ENCODE assay signal across 15 cellular contexts in the genomic region with DNA sequence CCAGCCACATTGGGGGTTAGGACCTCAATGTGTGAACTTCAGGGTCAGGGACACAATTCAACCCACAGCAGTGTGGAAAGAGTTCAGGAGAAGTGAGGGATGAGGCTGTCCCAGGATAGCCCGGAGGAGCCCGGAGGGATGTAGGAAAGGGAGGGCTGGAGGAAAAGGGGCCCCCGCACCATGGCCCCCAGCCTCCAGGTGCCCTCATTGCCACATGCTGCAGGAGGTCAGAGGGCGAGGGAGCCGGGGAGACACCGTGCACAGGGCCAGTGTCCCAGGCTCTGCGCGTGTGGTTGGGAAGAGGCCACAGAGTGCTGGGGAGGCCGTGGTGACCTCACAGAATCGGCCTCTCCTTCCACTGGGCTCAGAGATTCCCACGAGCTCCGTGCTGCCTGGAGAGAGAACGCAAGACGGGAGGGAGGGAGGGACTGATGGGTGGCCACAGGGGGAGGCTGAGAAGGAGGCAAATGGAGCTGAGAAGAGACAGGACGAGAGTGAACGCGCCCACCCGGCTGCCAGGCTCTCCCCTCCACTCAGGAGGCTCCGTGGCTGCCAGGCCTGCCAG.
A peak's percentile ranks its signal among the peaks of the same experiment; 100 is the strongest.
DNase-seq lines count a peak whose midpoint lies in the region; ATAC-seq and TF ChIP-seq lines count a peak whose summit lies in the region.
"Had no signal": no experiment of that assay in that cellular context is flagged by ENCODE, and none has a peak within 500 bp of the region (broad histone marks: within the 10 kb centered on the region; RNA-seq: fewer than 3 reads in every experiment).

No MANE protein-coding gene starts in this region.

- H3K4me1 ChIP-seq in Panc1 (ENCODE audit: control insufficient read depth, insufficient read depth, low read length) (no peaks in the 10 kb centered on the region), right lobe of liver (no peaks in the 10 kb centered on the region)
- H3K4me1 ChIP-seq in CD4-positive, alpha-beta memory T cell (ENCODE audit: insufficient read depth, low read length), result no peaks in the 10 kb centered on the region

- H3K27ac Mint-ChIP-seq in CD4-positive, alpha-beta memory T cell, result no peak overlapping the region
- no peak overlapping the region for H3K27ac Mint-ChIP-seq in activated naive CD8-positive, alpha-beta T cell treated with anti-CD3 and anti-CD28 coated beads, Interleukin-2, amount 50 U/mL, for 24 hours
- H3K27ac Mint-ChIP-seq: activated naive CD4-positive, alpha-beta T cell treated with anti-CD3 and anti-CD28 coated beads for 36 hours; memory B cell; T-helper 2 cell treated with Interferon-gamma antibody and Interleukin-4, amounts not matched to agents 5 μg/mL and 100 μg/mL, for 36 hours had no signal

- 62% methylated on average over 7 of the region's 19 CpGs for WGBS in right lobe of liver (ENCODE audit: insufficient coverage, low coverage, low lambda C conversion rate, missing lambda C conversion rate)

- no peak overlapping the region for H3K27ac ChIP-seq in Panc1 (ENCODE audit: low read length)
- H3K27ac ChIP-seq in right lobe of liver, result no peak overlapping the region
- no peak overlapping the region for H3K27ac ChIP-seq in CD4-positive, alpha-beta memory T cell (ENCODE audit: low read depth, low read length)
- H3K27ac ChIP-seq: neutrophil had no signal

- no peak for TF ChIP-seq POLR2A in right lobe of liver (IDR thresholded peaks at IDR 0.05)

- DNase-seq in NCI-H1092 (lab: John Stamatoyannopoulos, UW), result peak; percentile 15
- no peak for DNase-seq in Panc1 (ENCODE audit: low read depth, low spot score)
- DNase-seq in right lobe of liver, result peak in 1 of 3 donors; percentile 26
- DNase-seq in sciatic nerve (ENCODE audit: low spot score), result peak; percentile 45
- DNase-seq in CD4-positive, alpha-beta memory T cell, result no peak
- no peak for DNase-seq in activated naive CD8-positive, alpha-beta T cell treated with anti-CD3 and anti-CD28 coated beads, Interleukin-2, amount 50 U/mL, for 24 hours
- DNase-seq: activated naive CD4-positive, alpha-beta T cell treated with anti-CD3 and anti-CD28 coated beads for 36 hours; DMS 273 treated with DMSO at 0.1 percent for 48 hours; KBM-7; NCI-H345; stimulated activated CD4-positive, alpha-beta T cell treated with anti-CD3 and anti-CD28 coated beads, Interleukin-4, amount 100 ng/mL, for 1 hour had no signal

- no peak overlapping the region for H3K4me3 Mint-ChIP-seq in CD4-positive, alpha-beta memory T cell
- no peak overlapping the region for H3K4me3 Mint-ChIP-seq in activated naive CD8-positive, alpha-beta T cell treated with anti-CD3 and anti-CD28 coated beads, Interleukin-2, amount 50 U/mL, for 24 hours
- H3K4me3 Mint-ChIP-seq: activated naive CD4-positive, alpha-beta T cell treated with anti-CD3 and anti-CD28 coated beads for 36 hours; memory B cell; T-helper 2 cell treated with Interferon-gamma antibody and Interleukin-4, amounts not matched to agents 5 μg/mL and 100 μg/mL, for 36 hours had no signal

- POLR2A ChIA-PET in Panc1 (lab: Charles Lee), result no interaction called here
- POLR2A ChIA-PET in CD4-positive, alpha-beta memory T cell (lab: Charles Lee; ENCODE audit: partially characterized antibody), result no interaction called here

- H3K36me3 Mint-ChIP-seq in CD4-positive, alpha-beta memory T cell, result no peaks in the 10 kb centered on the region
- no peaks in the 10 kb centered on the region for H3K36me3 Mint-ChIP-seq in activated naive CD8-positive, alpha-beta T cell treated with anti-CD3 and anti-CD28 coated beads, Interleukin-2, amount 50 U/mL, for 24 hours (ENCODE audit: low read depth)

- H3K9me3 Mint-ChIP-seq in CD4-positive, alpha-beta memory T cell, result peaks cover 0 to 7% (median 1%) of the 10 kb centered on the region in 8 donors
- peaks cover 8% of the 10 kb centered on the region for H3K9me3 Mint-ChIP-seq in activated naive CD8-positive, alpha-beta T cell treated with anti-CD3 and anti-CD28 coated beads, Interleukin-2, amount 50 U/mL, for 24 hours
- H3K9me3 Mint-ChIP-seq: activated naive CD4-positive, alpha-beta T cell treated with anti-CD3 and anti-CD28 coated beads for 36 hours had no signal

- ATAC-seq in Panc1, result peak; percentile 65
- ATAC-seq in right lobe of liver, result peak in 3 of 4 donors; percentile 19 to 56 (median 40)
- ATAC-seq in sciatic nerve, result peak; percentile 42
- ATAC-seq in HG03354 (IDR thresholded peaks at IDR 0.05; ENCODE audit: poor library complexity, severe bottlenecking, unreplicated experiment), result no peak
- no peak for ATAC-seq in activated naive CD8-positive, alpha-beta T cell treated with anti-CD3 and anti-CD28 coated beads, Interleukin-2, amount 50 U/mL, for 24 hours

- in situ Hi-C loops in Panc1 (cut with HindIII; ENCODE audit: low pct_unique_long_range_greater_than_20kb, low sequenced_read_pairs), result no loop called here

- H3K27me3 ChIP-seq in Panc1 (ENCODE audit: control insufficient read depth, insufficient read depth, low read length) (0 out of 2 replicates have a peak, but pooled peaks cover 10% of the 10 kb centered on the region), right lobe of liver (no peaks in the 10 kb centered on the region)
- no peaks in the 10 kb centered on the region for H3K27me3 ChIP-seq in CD4-positive, alpha-beta memory T cell (ENCODE audit: insufficient read depth, low read length)
- H3K27me3 ChIP-seq: neutrophil had no signal

- no peak overlapping the region for H3K4me3 ChIP-seq in Panc1 (ENCODE audit: low read depth in 2 of 2, low read length in 2 of 2)
- H3K4me3 ChIP-seq in right lobe of liver, result no peak overlapping the region
- H3K4me3 ChIP-seq in CD4-positive, alpha-beta memory T cell (ENCODE audit: low read length in 2 of 2), result no peak overlapping the region

- CTCF ChIA-PET in Panc1 (lab: Charles Lee), result no interaction called here
- CTCF ChIA-PET in CD4-positive, alpha-beta memory T cell (lab: Charles Lee; ENCODE audit: partially characterized antibody), result interaction anchor here (1.3 kb wide), 1 partner anchor 17 kb away, joined by 3 read pairs; no protein-coding TSS in a partner anchor

- H3K4me1 Mint-ChIP-seq in CD4-positive, alpha-beta memory T cell, result no peaks in the 10 kb centered on the region
- H3K4me1 Mint-ChIP-seq in activated naive CD8-positive, alpha-beta T cell treated with anti-CD3 and anti-CD28 coated beads, Interleukin-2, amount 50 U/mL, for 24 hours, result no peaks in the 10 kb centered on the region
- H3K4me1 Mint-ChIP-seq: memory B cell had no signal

- no TSS peak for BruUV-seq in Panc1 (replicated peaks; lab: Mats Ljungman, UMichigan)

- H3K36me3 ChIP-seq in Panc1 (ENCODE audit: control insufficient read depth, insufficient read depth, low read length), result no peaks in the 10 kb centered on the region
- H3K36me3 ChIP-seq in right lobe of liver, result no peaks in the 10 kb centered on the region
- no peaks in the 10 kb centered on the region for H3K36me3 ChIP-seq in CD4-positive, alpha-beta memory T cell (ENCODE audit: insufficient read depth, low read length)
- H3K36me3 ChIP-seq: neutrophil had no signal

- intact Hi-C loops in Panc1 (cut with micrococcal nuclease; ENCODE audit: unreplicated experiment), result no loop called here
- intact Hi-C loops in right lobe of liver (cut with DNase I), result no loop called here
- intact Hi-C loops in sciatic nerve (cut with DNase I), result no loop called here
- intact Hi-C loops in CD4-positive, alpha-beta memory T cell (cut with micrococcal nuclease), result no loop called here

- H3K9me3 ChIP-seq in Panc1 (ENCODE audit: control insufficient read depth, insufficient read depth, low read depth, low read length) (no peaks in the 10 kb centered on the region), right lobe of liver (no peaks in the 10 kb centered on the region)
- H3K9me3 ChIP-seq in CD4-positive, alpha-beta memory T cell (ENCODE audit: control insufficient read depth in 1 of 2, low read length in 2 of 2), result no peaks in the 10 kb centered on the region
- H3K9me3 ChIP-seq: neutrophil had no signal

- TF ChIP-seq CTCF in Panc1 (IDR thresholded peaks at IDR 0.05) (no peak), right lobe of liver (IDR thresholded peaks at IDR 0.05) (no peak)

- H3K27me3 Mint-ChIP-seq in CD4-positive, alpha-beta memory T cell, result peaks cover 8 to 15% of the 10 kb centered on the region in 2 donors
- H3K27me3 Mint-ChIP-seq in activated naive CD8-positive, alpha-beta T cell treated with anti-CD3 and anti-CD28 coated beads, Interleukin-2, amount 50 U/mL, for 24 hours, result peaks cover 15% of the 10 kb centered on the region

Comparison
In these comparisons a context has a peak if more than half of its experiments do, and no peak if none do; other contexts are left out.
1. DNase-seq: peak in NCI-H1092 (single experiment) and sciatic nerve (single experiment); none in Panc1 (single experiment), CD4-positive, alpha-beta memory T cell (0 of 5) and activated naive CD8-positive, alpha-beta T cell treated with anti-CD3 and anti-CD28 coated beads, Interleukin-2, amount 50 U/mL, for 24 hours (single experiment).
2. ATAC-seq: peak in Panc1 (single experiment), right lobe of liver (3 of 4) and sciatic nerve (single experiment); none in HG03354 (single experiment) and activated naive CD8-positive, alpha-beta T cell treated with anti-CD3 and anti-CD28 coated beads, Interleukin-2, amount 50 U/mL, for 24 hours (single experiment).